ENCODE assay signal across 24 cellular contexts in the genomic region with DNA sequence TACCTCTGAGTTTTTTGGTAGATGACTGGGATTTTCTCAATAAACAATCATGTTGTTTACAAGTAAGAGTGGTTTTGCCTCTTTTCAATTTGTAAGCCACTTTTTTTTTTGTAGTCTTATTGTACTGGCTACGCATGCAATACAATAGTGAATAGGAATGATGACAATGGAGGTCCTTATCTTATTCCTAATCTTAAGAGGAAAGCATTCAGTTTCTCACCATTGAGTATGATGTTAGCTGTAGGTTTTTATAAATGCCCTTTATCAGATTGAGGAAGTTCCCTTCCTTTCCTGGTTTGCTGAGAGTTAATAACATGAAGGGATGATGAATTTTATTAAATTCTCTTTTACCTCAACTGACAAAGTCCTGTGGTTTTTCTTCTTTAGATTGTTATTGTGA.
"Had no signal": no experiment of that assay in that cellular context is flagged by ENCODE, and none has a peak within 500 bp of the region (broad histone marks: within the 10 kb centered on the region; RNA-seq: fewer than 3 reads in every experiment).

No MANE protein-coding gene starts in this region.

- DNase-seq: activated CD4-positive, alpha-beta memory T cell treated with anti-CD3 and anti-CD28 coated beads for 36 hours; activated CD4-positive, alpha-beta T cell treated with anti-CD3 and anti-CD28 coated beads, Interleukin-2, amount 10 ng/mL, durations not matched to agents 24 days and 14 days; activated CD8-positive, alpha-beta memory T cell treated with anti-CD3 and anti-CD28 coated beads, Interleukin-2, amount 50 U/mL, for 4 hours; activated effector memory CD4-positive, alpha-beta T cell treated with anti-CD3 and anti-CD28 coated beads, Interleukin-2, amount 50 U/mL, for 16 hours; activated naive CD4-positive, alpha-beta T cell treated with anti-CD3 and anti-CD28 coated beads for 36 hours; activated naive CD8-positive, alpha-beta T cell treated with anti-CD3 and anti-CD28 coated beads, Interleukin-2, amount 10 ng/mL, durations not matched to agents 7 days and 5 days; activated T-cell treated with anti-CD3 and anti-CD28 coated beads, Interleukin-2, amount 50 U/mL, for 1 hour; brain microvascular endothelial cell; effector memory CD8-positive, alpha-beta T cell; glutamatergic neuron; hippocampal formation; left cardiac atrium; mesenchymal stem cell; natural killer cell; retina; stimulated activated CD4-positive, alpha-beta T cell treated with anti-CD3 and anti-CD28 coated beads, Interleukin-1b, Interleukin-23, amount 100 ng/mL, for 48 hours; stimulated activated naive B cell treated with anti-CD40 and anti-IgM and Interleukin-4, amounts not matched to agents 10 μg/mL and 1 μg/mL and 100 μg/mL, for 72 hours; T-helper 17 cell; T1000; tibial artery; WERI-Rb-1 had no signal

- FAIRE-seq: frontal cortex, keratinocyte had no signal

- ATAC-seq: activated CD4-positive, CD25-positive, alpha-beta regulatory T cell treated with anti-CD3 and anti-CD28 coated beads, Interleukin-2, amount 50 U/mL, for 24 hours; effector memory CD8-positive, alpha-beta T cell; left cardiac atrium; natural killer cell; stimulated activated naive B cell treated with anti-CD40 and anti-IgM and Interleukin-4, amounts not matched to agents 10 μg/mL and 1 μg/mL and 100 μg/mL, for 72 hours; T-helper 17 cell had no signal
